27 cellular contexts compared by ENCODE assay signal in genomic region chr4:169274033-169274432, GRCh38. TPM values are rescaled to one million over a fixed set of nuclear protein-coding genes. Genes with fewer than 3 reads are reported as not detected.
DNase-seq lines count a peak whose midpoint lies in the region; ATAC-seq, FAIRE-seq and TF ChIP-seq lines count a peak whose summit lies in the region.
"Had no signal": no experiment of that assay in that cellular context is flagged by ENCODE, and none has a peak within 500 bp of the region (broad histone marks: within the 10 kb centered on the region; RNA-seq: fewer than 3 reads in every experiment).

No MANE protein-coding gene starts in this region.

- no peak for TF ChIP-seq POLR2A in GM12878 (IDR thresholded peaks at IDR 0.05; ENCODE audit: low read depth, low read length)

- WGBS in GM12878 (ENCODE audit: insufficient coverage, insufficient replicate concordance, low lambda C conversion rate, missing lambda C conversion rate), result 15% methylated on average over 3 of the region's 3 CpGs

- no TSS peak for BruUV-seq in GM12878 (replicated peaks; lab: Mats Ljungman, UMichigan)

- in situ Hi-C loops in GM12878 (cut with MboI), result no loop called here

- peaks cover 63% of the 10 kb centered on the region for H3K27me3 Mint-ChIP-seq in activated CD4-positive, alpha-beta T cell treated with anti-CD3 and anti-CD28 coated beads, Interleukin-2, amount 10 ng/mL, durations not matched to agents 24 days and 14 days
- no peaks in the 10 kb centered on the region for H3K27me3 Mint-ChIP-seq in type B pancreatic cell
- H3K27me3 Mint-ChIP-seq in activated T-cell treated with anti-CD3 and anti-CD28 coated beads, Interleukin-2, amount 50 U/mL, for 24 hours, result peaks cover 71% of the 10 kb centered on the region

- no peak for FAIRE-seq in GM12878 (lab: Jason Lieb, UNC)
- FAIRE-seq: A549, D721Med, GM12891, H1 had no signal

- CTCF ChIA-PET in GM12878 (lab: Yijun Ruan, JAX), result interaction anchor here (2.9 kb wide), 1 partner anchor 212 kb away, joined by 8 read pairs; no protein-coding TSS in a partner anchor

- TF ChIP-seq RAD21 in GM12878 (IDR thresholded peaks at IDR 0.05; ENCODE audit: insufficient read depth, low read depth, low read length), result 0 out of 2 replicates have a peak, but pooled peaks have one; percentile 3

- H3K27ac Mint-ChIP-seq in activated CD4-positive, alpha-beta T cell treated with anti-CD3 and anti-CD28 coated beads, Interleukin-2, amount 10 ng/mL, durations not matched to agents 24 days and 14 days, result no peak overlapping the region
- H3K27ac Mint-ChIP-seq in type B pancreatic cell, result peak overlapping the region; percentile 44
- H3K27ac Mint-ChIP-seq in activated T-cell treated with anti-CD3 and anti-CD28 coated beads, Interleukin-2, amount 50 U/mL, for 24 hours, result no peak overlapping the region
- H3K27ac Mint-ChIP-seq: CD4-positive, alpha-beta T cell; CD8-positive, alpha-beta memory T cell had no signal

- intact Hi-C loops in activated CD4-positive, alpha-beta T cell treated with anti-CD3 and anti-CD28 coated beads, Interleukin-2, amount 10 ng/mL, durations not matched to agents 24 days and 14 days (cut with micrococcal nuclease), result loop anchor here (5.0 kb wide), 2 partner anchors 138 to 213 kb away; no protein-coding TSS in a partner anchor
- intact Hi-C loops in GM12878 (cut with micrococcal nuclease; ENCODE audit: unreplicated experiment), result loop anchor here (10.0 kb wide), 1 partner anchor 349 kb away; no protein-coding TSS in a partner anchor

- H3K4me3 Mint-ChIP-seq in activated CD4-positive, alpha-beta T cell treated with anti-CD3 and anti-CD28 coated beads, Interleukin-2, amount 10 ng/mL, durations not matched to agents 24 days and 14 days, result no peak overlapping the region
- H3K4me3 Mint-ChIP-seq in type B pancreatic cell, result peak overlapping the region; percentile 29
- no peak overlapping the region for H3K4me3 Mint-ChIP-seq in activated T-cell treated with anti-CD3 and anti-CD28 coated beads, Interleukin-2, amount 50 U/mL, for 24 hours
- H3K4me3 Mint-ChIP-seq: CD14-positive monocyte; CD4-positive, alpha-beta T cell had no signal

- H3K36me3 Mint-ChIP-seq in activated CD4-positive, alpha-beta T cell treated with anti-CD3 and anti-CD28 coated beads, Interleukin-2, amount 10 ng/mL, durations not matched to agents 24 days and 14 days (ENCODE audit: low read depth), result no peaks in the 10 kb centered on the region
- H3K36me3 Mint-ChIP-seq in type B pancreatic cell, result no peaks in the 10 kb centered on the region
- no peaks in the 10 kb centered on the region for H3K36me3 Mint-ChIP-seq in activated T-cell treated with anti-CD3 and anti-CD28 coated beads, Interleukin-2, amount 50 U/mL, for 24 hours (ENCODE audit: low read depth)
- H3K36me3 Mint-ChIP-seq: CD14-positive monocyte; CD8-positive, alpha-beta memory T cell had no signal

- POLR2A ChIA-PET in GM12878 (lab: Charles Lee), result no interaction called here

- no peaks in the 10 kb centered on the region for H3K9me3 Mint-ChIP-seq in activated CD4-positive, alpha-beta T cell treated with anti-CD3 and anti-CD28 coated beads, Interleukin-2, amount 10 ng/mL, durations not matched to agents 24 days and 14 days
- H3K9me3 Mint-ChIP-seq in type B pancreatic cell, result no peaks in the 10 kb centered on the region
- no peaks in the 10 kb centered on the region for H3K9me3 Mint-ChIP-seq in activated T-cell treated with anti-CD3 and anti-CD28 coated beads, Interleukin-2, amount 50 U/mL, for 24 hours
- H3K9me3 Mint-ChIP-seq: CD14-positive monocyte; CD4-positive, alpha-beta T cell had no signal

- no peaks in the 10 kb centered on the region for H3K36me3 ChIP-seq in GM12878 (ENCODE audit: control insufficient read depth in 2 of 2, insufficient read depth in 2 of 2, low read length in 1 of 2)
- H3K36me3 ChIP-seq: BE2C; BLaER1 treated with 17β-estradiol and CSF1 and Interleukin-3, amounts not matched to agents 10 nM and 100 nM had no signal

- no peaks in the 10 kb centered on the region for H3K9me3 ChIP-seq in GM12878 (replicated peaks; ENCODE audit: control insufficient read depth, insufficient read depth, low read length)
- H3K9me3 ChIP-seq: A549; BE2C; BLaER1 treated with 17β-estradiol and CSF1 and Interleukin-3, amounts not matched to agents 10 nM and 100 nM had no signal

- ATAC-seq in GM12878 (no peak), HG02798 (IDR thresholded peaks at IDR 0.05; ENCODE audit: poor library complexity, unreplicated experiment) (no peak)
- ATAC-seq: A549 had no signal

- TF ChIP-seq CTCF in GM12878 (IDR thresholded peaks at IDR 0.05 in 2 of 3, conservative IDR thresholded peaks at IDR 0.05 in 1 of 3; ENCODE audit: control insufficient read depth in 2 of 3, extremely low read depth in 1 of 3, insufficient read depth in 1 of 3, low read depth in 3 of 3, low read length in 3 of 3), result no peak
- no peak for TF ChIP-seq CTCF in type B pancreatic cell (conservative IDR thresholded peaks at IDR 0.05)

- H3K4me1 Mint-ChIP-seq in activated CD4-positive, alpha-beta T cell treated with anti-CD3 and anti-CD28 coated beads, Interleukin-2, amount 10 ng/mL, durations not matched to agents 24 days and 14 days, result peaks cover 10% of the 10 kb centered on the region
- H3K4me1 Mint-ChIP-seq in type B pancreatic cell (ENCODE audit: unreplicated experiment), result peaks cover 37% of the 10 kb centered on the region
- H3K4me1 Mint-ChIP-seq in activated T-cell treated with anti-CD3 and anti-CD28 coated beads, Interleukin-2, amount 50 U/mL, for 24 hours (ENCODE audit: low read depth), result peaks cover 11% of the 10 kb centered on the region

- peak; percentile 37 for DNase-seq in activated CD4-positive, alpha-beta T cell treated with anti-CD3 and anti-CD28 coated beads, Interleukin-2, amount 10 ng/mL, durations not matched to agents 24 days and 14 days
- no peak for DNase-seq in activated CD4-positive, alpha-beta T cell treated with anti-CD3 and anti-CD28 coated beads, Interleukin-2, amount 50 U/mL, for 1 hour
- DNase-seq in NCI-H2227 (lab: John Stamatoyannopoulos, UW; ENCODE audit: unreplicated experiment) (peak; percentile 30), GM12878 (ENCODE audit: low read depth, low spot score) (no peak), type B pancreatic cell (ENCODE audit: extremely low spot score, unreplicated experiment) (no peak), anterior cingulate cortex (lab: John Stamatoyannopoulos, UW) (no peak)
- no peak for DNase-seq in activated T-cell treated with anti-CD3 and anti-CD28 coated beads, Interleukin-2, amount 50 U/mL, for 24 hours
- DNase-seq: ACHN; AML-193; BE2C; CD4-positive, alpha-beta T cell; CD8-positive, alpha-beta memory T cell; DMS 273 treated with DMSO at 0.1 percent for 48 hours; DMS79; EL; GDM1; GM23248; H7; HCEC 1CT had no signal

- SMC1A ChIA-PET in GM12878 (lab: Charles Lee; ENCODE audit: uncharacterized antibody, unreplicated experiment), result interaction anchor here (2.6 kb wide), 1 partner anchor 19 kb away, joined by 17 read pairs; no protein-coding TSS in a partner anchor

- H3K9ac ChIP-seq in GM12878 (ENCODE audit: control insufficient read depth, insufficient read depth, low read length), result no peak overlapping the region
- H3K9ac ChIP-seq: BLaER1 treated with 17β-estradiol and CSF1 and Interleukin-3, amounts not matched to agents 10 nM and 100 nM; GM23248 had no signal

- no peaks in the 10 kb centered on the region for H3K27me3 ChIP-seq in GM12878 (replicated peaks in 1 of 2; ENCODE audit: control insufficient read depth in 2 of 2, insufficient read depth in 2 of 2, low read length in 1 of 2)
- H3K27me3 ChIP-seq: BE2C had no signal

- H3K27ac ChIP-seq in GM12878 (ENCODE audit: control insufficient read depth, insufficient read depth), result no peak overlapping the region
- H3K27ac ChIP-seq: 22Rv1; A549; BLaER1 treated with 17β-estradiol and CSF1 and Interleukin-3, amounts not matched to agents 10 nM and 100 nM; GM23248 had no signal

- H2AFZ ChIP-seq in GM12878 (ENCODE audit: control insufficient read depth, low read depth, low read length), result no peak overlapping the region
- H2AFZ ChIP-seq: GM23248 had no signal

- RAD21 ChIA-PET in GM12878 (lab: Charles Lee; ENCODE audit: unreplicated experiment), result no interaction called here

- H3K4me1 ChIP-seq in GM12878 (ENCODE audit: control insufficient read depth, insufficient read depth, low read length), result peaks cover 14% of the 10 kb centered on the region

- TF ChIP-seq EP300 in GM12878 (IDR thresholded peaks at IDR 0.05; ENCODE audit: borderline replicate concordance in 1 of 2, control insufficient read depth in 1 of 2, low read depth in 2 of 2, low read length in 2 of 2), result no peak

- H4K20me1 ChIP-seq in GM12878 (ENCODE audit: control insufficient read depth, insufficient read depth), result no peaks in the 10 kb centered on the region

- no peak overlapping the region for H3K4me3 ChIP-seq in GM12878
- H3K4me3 ChIP-seq: A549; BLaER1 treated with 17β-estradiol and CSF1 and Interleukin-3, amounts not matched to agents 10 nM and 100 nM; GM23248 had no signal

- peaks cover 17% of the 10 kb centered on the region for H3K79me2 ChIP-seq in GM12878 (ENCODE audit: control insufficient read depth, insufficient read depth, low read length)

- H3K4me2 ChIP-seq in GM12878 (ENCODE audit: control insufficient read depth, insufficient read depth), result no peak overlapping the region
- H3K4me2 ChIP-seq: A549; BLaER1 treated with 17β-estradiol and CSF1 and Interleukin-3, amounts not matched to agents 10 nM and 100 nM had no signal

TF ChIP-seq in GM12878, 131 proteins besides CTCF, POLR2A, EP300 and RAD21 (continues in another document):
- TF ChIP-seq GABPA (IDR thresholded peaks at IDR 0.05; ENCODE audit: low read depth), result 0 out of 2 replicates have a peak, but pooled peaks have one; percentile 17

RNA-seq across cellular contexts. Expression of gene SH3RF1, which starts 3.3 kb away (rescaled TPM):
- 0.66 and 0.68 TPM in 2 replicates for total RNA-seq in activated CD4-positive, alpha-beta T cell treated with anti-CD3 and anti-CD28 coated beads, Interleukin-2, amount 10 ng/mL, durations not matched to agents 24 days and 14 days
- 75.3 and 97.7 TPM in 2 replicates for total RNA-seq in GM12878 (2013; cell fraction: nucleolus; rRNA removed)
- total RNA-seq in GM12878 (2014; rRNA removed) (10.0 and 10.4 TPM in 2 replicates), GM12878 (2014; rRNA removed; fragmentation: Illumina TruSeq; extraction: Trizol) (8.1 and 8.5 TPM in 2 replicates), GM12878 (2021) (22.2 and 22.5 TPM in 2 replicates), type B pancreatic cell (ENCODE audit: low replicate concordance) (18.8 and 21.6 TPM in 2 replicates)
- polyA plus RNA-seq in GM12878 (2011; ENCODE audit: low read depth), result 2.5 TPM
- polyA plus RNA-seq in GM12878 (2011; rRNA removed) (6.5 and 6.9 TPM in 2 replicates), GM12878 (2014; fragmentation: Illumina TruSeq; extraction: Trizol) (10.1 and 10.8 TPM in 2 replicates), GM12878 (2014; fragmentation: Nextera tagmentation; extraction: Ambion mirVana) (10 to 100 TPM in 1 of 2 experiments, 1 to 10 TPM in 1; 4.5 to 10.7 TPM), GM12878 (2014; rRNA removed) (7.1 and 8.8 TPM in 2 replicates), GM12878 (2016; fragmentation: Nextera tagmentation; extraction: Ambion mirVana) (10 to 100 TPM; 16.2 to 18.4 TPM)
- 7.1 and 7.4 TPM in 2 replicates for polyA plus RNA-seq in GM12878 (2011; cell fraction: cytosol; rRNA removed)
- polyA plus RNA-seq in GM12878 (2011; cell fraction: nucleus; rRNA removed), result 9.4 and 10.8 TPM in 2 replicates
- polyA plus RNA-seq in GM12878 (2012), result 3.5 and 4.4 TPM in 2 replicates
- polyA minus RNA-seq in GM12878 (2011; rRNA and poly(A)+ RNA removed), result 33.0 and 48.6 TPM in 2 replicates
- polyA minus RNA-seq in GM12878 (2011; cell fraction: cytosol; rRNA and poly(A)+ RNA removed), result 10.5 and 13.1 TPM in 2 replicates
- polyA minus RNA-seq in GM12878 (2011; cell fraction: nucleus; rRNA and poly(A)+ RNA removed), result 19.3 and 32.3 TPM in 2 replicates
- polyA plus RNA-seq: CD8-positive, alpha-beta memory T cell had no signal

Comparison
In these comparisons a context has a peak if more than half of its experiments do, and no peak if none do; other contexts are left out.
1. DNase-seq: peak in activated CD4-positive, alpha-beta T cell treated with anti-CD3 and anti-CD28 coated beads, Interleukin-2, amount 10 ng/mL, durations not matched to agents 24 days and 14 days (single experiment) and NCI-H2227 (single experiment); none in activated CD4-positive, alpha-beta T cell treated with anti-CD3 and anti-CD28 coated beads, Interleukin-2, amount 50 U/mL, for 1 hour (single experiment), GM12878 (single experiment), type B pancreatic cell (single experiment), anterior cingulate cortex (0 of 58) and activated T-cell treated with anti-CD3 and anti-CD28 coated beads, Interleukin-2, amount 50 U/mL, for 24 hours (single experiment).